ENCODE assay signal across 8 cellular contexts in the genomic region with DNA sequence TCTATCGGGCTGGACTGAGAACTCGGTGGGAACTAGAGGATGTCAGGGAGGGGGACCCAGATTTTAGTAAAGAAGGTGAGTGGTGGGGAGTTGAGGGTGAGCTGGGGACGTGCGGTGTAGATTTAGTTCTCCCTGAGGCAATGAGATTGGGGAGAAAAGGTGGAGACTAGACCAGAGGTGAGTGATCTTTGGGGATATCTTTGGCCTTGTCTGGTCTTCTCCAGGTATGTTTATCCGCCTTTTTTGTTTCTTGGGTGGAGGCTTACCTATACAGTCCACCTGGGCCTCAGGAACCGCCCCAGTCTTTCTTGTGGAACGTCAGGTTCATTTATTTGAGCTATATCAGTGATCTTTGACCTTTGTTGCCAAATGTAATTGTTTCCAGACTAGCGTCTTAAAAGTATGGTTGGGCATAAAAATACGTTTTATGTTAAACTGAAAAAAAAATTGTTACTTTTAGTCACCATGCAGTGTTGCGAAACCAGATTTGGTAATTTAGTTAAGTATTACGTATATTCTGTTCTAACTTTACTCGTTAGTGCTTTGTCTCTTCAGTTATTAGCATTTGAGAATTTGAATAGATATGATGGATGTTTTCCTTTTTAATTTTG. TPM values are rescaled to one million over a fixed set of nuclear protein-coding genes. Genes with fewer than 3 reads are reported as not detected.
A peak's percentile ranks its signal among the peaks of the same experiment; 100 is the strongest.
DNase-seq lines count a peak whose midpoint lies in the region; ATAC-seq and TF ChIP-seq lines count a peak whose summit lies in the region.

No MANE protein-coding gene starts in this region.

- H3K9me3 ChIP-seq in Loucy (ENCODE audit: insufficient read depth, low read depth, low read length) (no peaks in the 10 kb centered on the region), subcutaneous abdominal adipose tissue (ENCODE audit: control insufficient read depth in 5 of 5, low read length in 5 of 5) (no peaks in the 10 kb centered on the region)

- peak overlapping the region; percentile 89 to 93 (median 93) for H3K4me3 Mint-ChIP-seq in brain

- no peaks in the 10 kb centered on the region for H3K36me3 ChIP-seq in Loucy (ENCODE audit: insufficient read depth, low read length)
- H3K36me3 ChIP-seq in subcutaneous abdominal adipose tissue (ENCODE audit: control insufficient read depth in 5 of 5, insufficient read depth in 5 of 5, low read length in 5 of 5), result peaks cover 0 to 3% (median 0%) of the 10 kb centered on the region in 5 donors

- peak overlapping the region; percentile 99 for H3K4me3 ChIP-seq in GM08714 (ENCODE audit: low read length)
- peak overlapping the region; percentile 91 for H3K4me3 ChIP-seq in Loucy (ENCODE audit: low read length, poor library complexity, severe bottlenecking)
- H3K4me3 ChIP-seq in subcutaneous abdominal adipose tissue (ENCODE audit: low read depth in 1 of 5, low read length in 5 of 5), result peak overlapping the region; percentile 87 to 100 (median 89)

- peak; percentile 65 for ATAC-seq in left colon

- peak overlapping the region; percentile 96 for H3K4me2 ChIP-seq in Loucy (ENCODE audit: low read depth, low read length, poor library complexity, severe bottlenecking)

- peaks cover 0 to 2% (median 0%) of the 10 kb centered on the region in 5 experiments for H3K9me3 Mint-ChIP-seq in brain

- peak overlapping the region; percentile 99 for H2AFZ ChIP-seq in Loucy (ENCODE audit: low read length)

- H3K27me3 ChIP-seq in Loucy (ENCODE audit: insufficient read depth, low read length, poor library complexity, severe bottlenecking) (no peaks in the 10 kb centered on the region), subcutaneous abdominal adipose tissue (ENCODE audit: control insufficient read depth in 5 of 5, insufficient read depth in 4 of 5, low read length in 5 of 5) (no peaks in the 10 kb centered on the region)

- no peak for TF ChIP-seq CTCF in Loucy (conservative IDR thresholded peaks at IDR 0.05; ENCODE audit: low read length)
- TF ChIP-seq CTCF in brain (conservative IDR thresholded peaks at IDR 0.05), result no peak

- peaks cover 22% of the 10 kb centered on the region for H3K27me3 Mint-ChIP-seq in brain

- H3K4me1 Mint-ChIP-seq in brain, result peaks cover 28% of the 10 kb centered on the region

- peaks cover 24% of the 10 kb centered on the region for H3K36me3 Mint-ChIP-seq in brain

- no peaks in the 10 kb centered on the region for H3K9me2 ChIP-seq in Loucy (replicated peaks; ENCODE audit: low read depth, low read length)

- H3K9ac ChIP-seq in Loucy (ENCODE audit: low read depth, low read length, poor library complexity, severe bottlenecking) (peak overlapping the region; percentile 83), subcutaneous abdominal adipose tissue (ENCODE audit: low read length in 5 of 5) (peak overlapping the region; percentile 89 to 100 (median 93))

- H3K27ac ChIP-seq in subcutaneous abdominal adipose tissue (ENCODE audit: low read depth, low read length), result peak overlapping the region; percentile 99

- peak; percentile 36 for DNase-seq in left colon
- DNase-seq in effector CD4-positive, alpha-beta T cell, result no peak
- no peak for DNase-seq in inferior parietal cortex (ENCODE audit: extremely low spot score)
- DNase-seq in stimulated activated naive CD4-positive, alpha-beta T cell (lab: John Stamatoyannopoulos, UW), result no peak

- intact Hi-C loops in left colon (cut with DNase I, micrococcal nuclease), result no loop called here

- H3K4me1 ChIP-seq in Loucy (ENCODE audit: insufficient read depth, low read length, poor library complexity, severe bottlenecking), result peaks cover 16% of the 10 kb centered on the region
- H3K4me1 ChIP-seq in subcutaneous abdominal adipose tissue (ENCODE audit: control insufficient read depth in 5 of 5, insufficient read depth in 5 of 5, low read length in 5 of 5), result peaks cover 0 to 23% (median 10%) of the 10 kb centered on the region in 5 donors

- peaks cover 57% of the 10 kb centered on the region for H3K79me2 ChIP-seq in Loucy (ENCODE audit: insufficient read depth, low read length)

- H3K27ac Mint-ChIP-seq in brain, result peak overlapping the region; percentile 92 to 98 (median 96)

- peaks cover 15% of the 10 kb centered on the region for H4K20me1 ChIP-seq in Loucy (ENCODE audit: insufficient read depth, low read length, poor library complexity, severe bottlenecking)

- no peaks in the 10 kb centered on the region for H3F3A ChIP-seq in Loucy (ENCODE audit: low read depth)

RNA-seq across cellular contexts. Expression of a gene that starts 0.8 kb away (rescaled TPM):
- polyA plus RNA-seq in brain (ENCODE audit: insufficient read depth, low read depth, low replicate concordance), result 56.3 TPM
- total RNA-seq in left colon, result 10 to 100 TPM; 34.3 to 43.3 TPM

RNA-seq across cellular contexts. Expression of a gene that starts 53.1 kb away (rescaled TPM):
- polyA plus RNA-seq in brain (ENCODE audit: insufficient read depth, low read depth, low replicate concordance), result 98.5 TPM
- 10 to 100 TPM; 36.9 to 40.8 TPM for total RNA-seq in left colon

Comparison
In these comparisons a context has a peak if more than half of its experiments do, and no peak if none do; other contexts are left out.
1. DNase-seq: peak in left colon (2 of 2); none in effector CD4-positive, alpha-beta T cell (single experiment), inferior parietal cortex (single experiment) and stimulated activated naive CD4-positive, alpha-beta T cell (0 of 6).
2. Peak in every context shown above with its lines, with median percentiles within 50 percentile points of each other: H3K4me3 ChIP-seq.